ENCODE assay signal across 20 cellular contexts in the genomic region with DNA sequence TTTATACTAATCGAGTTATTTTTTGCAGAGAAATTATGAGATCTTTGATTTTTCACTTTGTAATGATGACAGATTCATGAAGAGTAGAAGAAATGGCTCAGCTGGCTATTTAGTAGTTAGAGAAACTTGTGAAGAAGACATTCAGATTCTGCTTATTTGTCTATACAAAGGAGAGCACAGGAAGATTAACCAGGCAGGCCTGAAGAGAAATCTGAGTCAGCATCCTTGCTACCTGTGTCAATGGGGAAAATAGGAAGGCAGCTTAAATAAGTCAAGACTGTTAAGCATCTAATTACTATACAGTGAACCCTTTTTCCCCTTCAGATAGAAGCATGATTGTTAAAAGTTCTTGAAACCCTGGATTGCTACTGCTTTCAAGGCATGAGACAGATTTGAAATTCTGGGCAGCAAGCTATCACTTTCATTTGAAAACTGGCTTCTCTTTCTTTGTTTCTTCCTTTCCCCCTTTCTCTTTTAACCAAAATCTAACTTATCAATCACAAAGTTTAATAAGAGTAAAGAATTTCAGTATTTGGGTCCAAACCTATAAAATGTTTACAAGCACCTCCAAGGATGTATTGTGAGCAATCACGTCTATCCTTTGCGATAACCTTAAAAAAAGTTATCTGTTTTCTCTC. TPM values are rescaled to one million over a fixed set of nuclear protein-coding genes. Genes with fewer than 3 reads are reported as not detected.
A peak's percentile ranks its signal among the peaks of the same experiment; 100 is the strongest.
DNase-seq lines count a peak whose midpoint lies in the region; ATAC-seq and TF ChIP-seq lines count a peak whose summit lies in the region.
"Had no signal": no experiment of that assay in that cellular context is flagged by ENCODE, and none has a peak within 500 bp of the region (broad histone marks: within the 10 kb centered on the region; RNA-seq: fewer than 3 reads in every experiment).

No MANE protein-coding gene starts in this region.

- ATAC-seq in GM21723 (IDR thresholded peaks at IDR 0.05; ENCODE audit: unreplicated experiment) (peak; percentile 35), HG03196 (IDR thresholded peaks at IDR 0.05; ENCODE audit: unreplicated experiment) (no peak)
- ATAC-seq: natural killer cell had no signal

- H2AFZ ChIP-seq in MM.1S (ENCODE audit: low read length) (no peak overlapping the region), SK-N-SH (ENCODE audit: low read depth) (no peak overlapping the region)

- H3K9ac ChIP-seq in MM.1S (ENCODE audit: low read length) (peak overlapping the region; percentile 12; the same call in 1 of the 2 replicates), SK-N-SH (no peak overlapping the region)

- CTCF ChIA-PET in SK-N-SH (lab: Yijun Ruan, JAX): interaction anchor here (0.8 to 2.6 kb wide), 5 partner anchors 11 to 58 kb away, joined by 3 to 11 read pairs (median 4); no protein-coding TSS in a partner anchor

- WGBS in prostate gland: 49% methylated on average over 3 of the region's 3 CpGs
- 94% methylated on average over 3 of the region's 3 CpGs for WGBS in SK-N-SH (ENCODE audit: low lambda C conversion rate)

- H3K4me2 ChIP-seq in MM.1S (ENCODE audit: low read depth, low read length): peak overlapping the region; percentile 69
- no peak overlapping the region for H3K4me2 ChIP-seq in SK-N-SH

- H3K9me3 ChIP-seq in MM.1S (replicated peaks; ENCODE audit: insufficient read depth, low read length) (no peaks in the 10 kb centered on the region), prostate gland (no peaks in the 10 kb centered on the region), SK-N-SH (no peaks in the 10 kb centered on the region)
- H3K9me3 ChIP-seq: lower lobe of right lung had no signal

- H4K20me1 ChIP-seq in MM.1S (ENCODE audit: insufficient read depth, low read length): no peaks in the 10 kb centered on the region
- H4K20me1 ChIP-seq in SK-N-SH (ENCODE audit: insufficient read depth): no peaks in the 10 kb centered on the region

- H3K4me3 ChIP-seq in MM.1S (ENCODE audit: low read length) (peak overlapping the region; percentile 14; the same call in 1 of the 2 replicates), prostate gland (no peak overlapping the region), SK-N-SH (ENCODE audit: low read depth in 2 of 2, low read length in 1 of 2) (no peak overlapping the region)
- H3K4me3 ChIP-seq: lower lobe of right lung had no signal

- H3K4me1 ChIP-seq in MM.1S (ENCODE audit: low read length) (peaks cover 26% of the 10 kb centered on the region), prostate gland (replicated peaks) (peaks cover 5% of the 10 kb centered on the region), SK-N-SH (ENCODE audit: control insufficient read depth in 1 of 2, insufficient read depth in 2 of 2, low read depth in 1 of 2, low read length in 1 of 2) (peaks cover 0 to 5% of the 10 kb centered on the region in 2 experiments; a peak in 1 of 4 replicates)

- H3K27ac ChIP-seq in MM.1S (ENCODE audit: low read length) (peak overlapping the region; percentile 71), prostate gland (no peak overlapping the region), SK-N-SH (ENCODE audit: low read depth in 2 of 2, low read length in 1 of 2) (no peak overlapping the region)
- H3K27ac ChIP-seq: 22Rv1, lower lobe of right lung had no signal

- intact Hi-C loops in prostate gland (cut with DNase I): no loop called here

- TF ChIP-seq RAD21 in SK-N-SH (IDR thresholded peaks at IDR 0.05; ENCODE audit: low read length): no peak

- no peak for TF ChIP-seq POLR2A in prostate gland (IDR thresholded peaks at IDR 0.05)

- H3K36me3 ChIP-seq in MM.1S (replicated peaks; ENCODE audit: insufficient read depth, low read length): no peaks in the 10 kb centered on the region
- no peaks in the 10 kb centered on the region for H3K36me3 ChIP-seq in prostate gland
- H3K36me3 ChIP-seq in SK-N-SH (replicated peaks in 1 of 2; ENCODE audit: control insufficient read depth in 1 of 2, insufficient read depth in 2 of 2, low read length in 1 of 2): no peaks in the 10 kb centered on the region
- H3K36me3 ChIP-seq: lower lobe of right lung had no signal

- no peak for TF ChIP-seq CTCF in MM.1S (IDR thresholded peaks at IDR 0.05; ENCODE audit: low read length)
- no peak for TF ChIP-seq CTCF in prostate gland (IDR thresholded peaks at IDR 0.05)
- TF ChIP-seq CTCF in SK-N-SH (IDR thresholded peaks at IDR 0.05): no peak

- TF ChIP-seq EP300 in SK-N-SH (IDR thresholded peaks at IDR 0.05; ENCODE audit: borderline replicate concordance in 1 of 2, low read depth in 1 of 2, low read length in 1 of 2): no peak

- no peaks in the 10 kb centered on the region for H3K79me2 ChIP-seq in MM.1S (ENCODE audit: low read length)
- H3K79me2 ChIP-seq in SK-N-SH (ENCODE audit: insufficient read depth): no peaks in the 10 kb centered on the region

- H3K9me2 ChIP-seq in MM.1S (replicated peaks; ENCODE audit: insufficient read depth, low read length) (no peaks in the 10 kb centered on the region), SK-N-SH (no peaks in the 10 kb centered on the region)

- H3F3A ChIP-seq in MM.1S (ENCODE audit: insufficient read depth, low read length) (peaks cover 18% of the 10 kb centered on the region), SK-N-SH (replicated peaks; ENCODE audit: insufficient read depth) (no peaks in the 10 kb centered on the region)

- H3K27me3 ChIP-seq in MM.1S (replicated peaks; ENCODE audit: insufficient read depth, low read length) (no peaks in the 10 kb centered on the region), prostate gland (replicated peaks; ENCODE audit: insufficient read depth) (no peaks in the 10 kb centered on the region), SK-N-SH (ENCODE audit: insufficient read depth) (no peaks in the 10 kb centered on the region)

- DNase-seq in NCI-H1105 treated with DMSO at 0.1 percent for 48 hours (lab: John Stamatoyannopoulos, UW) (peak; percentile 32), NCI-H1105 (lab: John Stamatoyannopoulos, UW) (no peak), MM.1S (peak; percentile 29), medulla oblongata (ENCODE audit: extremely low spot score) (peak; percentile 15), prostate gland (ENCODE audit: low spot score) (no peak), SK-N-SH (no peak)
- DNase-seq: activated CD4-positive, alpha-beta T cell treated with anti-CD3 and anti-CD28 coated beads, Interleukin-2, amount 10 ng/mL, durations not matched to agents 24 days and 14 days; activated T-cell treated with anti-CD3 and anti-CD28 coated beads, Interleukin-2, amount 50 U/mL, for 1 hour; central memory CD4-positive, alpha-beta T cell; foreskin fibroblast; Karpas-422; lower lobe of right lung; natural killer cell; NCI-H1436 treated with DMSO at 0.1 percent for 48 hours; NCI-H82; SHP77; T-helper 9 cell had no signal

- POLR2A ChIA-PET in SK-N-SH (lab: Yijun Ruan, JAX): no interaction called here

TF ChIP-seq in SK-N-SH, 30 proteins besides CTCF, POLR2A, EP300 and RAD21:
- TF ChIP-seq POLR2AphosphoS5 (IDR thresholded peaks at IDR 0.05; ENCODE audit: low read depth, low read length) (no peak), RCOR1 (IDR thresholded peaks at IDR 0.05; ENCODE audit: low read length) (no peak), FOSL2 (IDR thresholded peaks at IDR 0.05; ENCODE audit: borderline replicate concordance, low read depth) (no peak), TAF1 (IDR thresholded peaks at IDR 0.05; ENCODE audit: borderline replicate concordance, low read depth, low read length) (no peak), FOXM1 (IDR thresholded peaks at IDR 0.05; ENCODE audit: low read depth) (no peak), EZH2phosphoT487 (IDR thresholded peaks at IDR 0.05; ENCODE audit: borderline replicate concordance, low read depth) (no peak), MEF2A (IDR thresholded peaks at IDR 0.05; ENCODE audit: borderline replicate concordance, low read depth) (no peak)
- TF ChIP-seq, protein P1, sequence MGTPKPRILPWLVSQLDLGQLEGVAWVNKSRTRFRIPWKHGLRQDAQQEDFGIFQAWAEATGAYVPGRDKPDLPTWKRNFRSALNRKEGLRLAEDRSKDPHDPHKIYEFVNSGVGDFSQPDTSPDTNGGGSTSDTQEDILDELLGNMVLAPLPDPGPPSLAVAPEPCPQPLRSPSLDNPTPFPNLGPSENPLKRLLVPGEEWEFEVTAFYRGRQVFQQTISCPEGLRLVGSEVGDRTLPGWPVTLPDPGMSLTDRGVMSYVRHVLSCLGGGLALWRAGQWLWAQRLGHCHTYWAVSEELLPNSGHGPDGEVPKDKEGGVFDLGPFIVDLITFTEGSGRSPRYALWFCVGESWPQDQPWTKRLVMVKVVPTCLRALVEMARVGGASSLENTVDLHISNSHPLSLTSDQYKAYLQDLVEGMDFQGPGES (IDR thresholded peaks at IDR 0.05; ENCODE audit: low read depth, low read length): no peak
- TF ChIP-seq, protein P2, sequence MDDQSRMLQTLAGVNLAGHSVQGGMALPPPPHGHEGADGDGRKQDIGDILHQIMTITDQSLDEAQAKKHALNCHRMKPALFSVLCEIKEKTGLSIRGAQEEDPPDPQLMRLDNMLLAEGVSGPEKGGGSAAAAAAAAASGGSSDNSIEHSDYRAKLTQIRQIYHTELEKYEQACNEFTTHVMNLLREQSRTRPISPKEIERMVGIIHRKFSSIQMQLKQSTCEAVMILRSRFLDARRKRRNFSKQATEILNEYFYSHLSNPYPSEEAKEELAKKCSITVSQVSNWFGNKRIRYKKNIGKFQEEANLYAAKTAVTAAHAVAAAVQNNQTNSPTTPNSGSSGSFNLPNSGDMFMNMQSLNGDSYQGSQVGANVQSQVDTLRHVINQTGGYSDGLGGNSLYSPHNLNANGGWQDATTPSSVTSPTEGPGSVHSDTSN (IDR thresholded peaks at IDR 0.05): no peak

RNA-seq across cellular contexts. Expression of gene RPA3, which starts 21.4 kb away (rescaled TPM):
- total RNA-seq in prostate gland: 10 to 100 TPM; 28.2 to 29.5 TPM
- 31.3 and 39.0 TPM in 2 replicates for polyA plus RNA-seq in SK-N-SH (2012; rRNA removed)
- polyA plus RNA-seq in SK-N-SH (2012; cell fraction: cytosol; rRNA removed): 50.5 and 67.6 TPM in 2 replicates
- 13.2 and 15.5 TPM in 2 replicates for polyA plus RNA-seq in SK-N-SH (2012; cell fraction: nucleus; rRNA removed)

Comparison
In these comparisons a context has a peak if more than half of its experiments do, and no peak if none do; other contexts are left out.
1. DNase-seq: peak in NCI-H1105 treated with DMSO at 0.1 percent for 48 hours (single experiment), MM.1S (single experiment) and medulla oblongata (single experiment); none in NCI-H1105 (single experiment), prostate gland (single experiment) and SK-N-SH (single experiment).